9 cellular contexts compared by ENCODE assay signal in genomic region chr17:27506348-27507218, GRCh38. TPM values are rescaled to one million over a fixed set of nuclear protein-coding genes. Genes with fewer than 3 reads are reported as not detected.
DNase-seq lines count a peak whose midpoint lies in the region; ATAC-seq and TF ChIP-seq lines count a peak whose summit lies in the region.
"Had no signal": no experiment of that assay in that cellular context is flagged by ENCODE, and none has a peak within 500 bp of the region (broad histone marks: within the 10 kb centered on the region; RNA-seq: fewer than 3 reads in every experiment).

No MANE protein-coding gene starts in this region.

- no peaks in the 10 kb centered on the region for H3K27me3 Mint-ChIP-seq in nephron progenitor cell (ENCODE audit: low read depth, poor library complexity)

- no peaks in the 10 kb centered on the region for H3K9me2 ChIP-seq in PC-3 (replicated peaks; ENCODE audit: low read length)

- H3K4me1 ChIP-seq in PC-3 (ENCODE audit: insufficient read depth, low read length) (peaks cover 9% of the 10 kb centered on the region), adrenal gland (replicated peaks in 1 of 2) (peaks cover 0 to 12% of the 10 kb centered on the region in 2 donors)

- no peaks in the 10 kb centered on the region for H3K79me2 ChIP-seq in PC-3 (ENCODE audit: low read length)

- no peak overlapping the region for H2AFZ ChIP-seq in PC-3 (ENCODE audit: low read length)

- no peak overlapping the region for H3K4me3 Mint-ChIP-seq in nephron progenitor cell

- peaks cover 9% of the 10 kb centered on the region for H3K36me3 Mint-ChIP-seq in nephron progenitor cell (ENCODE audit: low read depth)

- TF ChIP-seq CTCF in PC-3 (conservative IDR thresholded peaks at IDR 0.05; ENCODE audit: low read depth, low read length) (no peak), nephron progenitor cell (IDR thresholded peaks at IDR 0.05) (no peak), adrenal gland (IDR thresholded peaks at IDR 0.05) (no peak)

- 85 to 91% (median 90%) methylated on average over 14 to 15 of the region's 15 CpGs for WGBS in adrenal gland, 4 donors

- H3K9me3 ChIP-seq in PC-3 (ENCODE audit: low read length) (no peaks in the 10 kb centered on the region), adrenal gland (replicated peaks in 1 of 3) (no peaks in the 10 kb centered on the region)

- H3K9ac ChIP-seq in PC-3 (ENCODE audit: low read length), result no peak overlapping the region

- intact Hi-C loops in PC-3 (cut with micrococcal nuclease) (no loop called here), adrenal gland (cut with DNase I) (no loop called here)

- no peak overlapping the region for H3K27ac ChIP-seq in PC-3 (ENCODE audit: low read length)
- no peak overlapping the region for H3K27ac ChIP-seq in adrenal gland

- no peak for TF ChIP-seq POLR2A in adrenal gland (IDR thresholded peaks at IDR 0.05)

- no peak overlapping the region for H3K4me3 ChIP-seq in PC-3 (ENCODE audit: low read length)
- H3K4me3 ChIP-seq in adrenal gland, result no peak overlapping the region

- H3F3A ChIP-seq in PC-3 (ENCODE audit: low read length, unreplicated experiment), result no peaks in the 10 kb centered on the region

- H3K36me3 ChIP-seq in PC-3 (ENCODE audit: low read depth, low read length) (no peaks in the 10 kb centered on the region), adrenal gland (replicated peaks in 1 of 2) (no peaks in the 10 kb centered on the region)

- ATAC-seq in GM19025 (IDR thresholded peaks at IDR 0.05; ENCODE audit: low read depth, unreplicated experiment) (peak; percentile 70), HG02798 (IDR thresholded peaks at IDR 0.05; ENCODE audit: poor library complexity, unreplicated experiment) (peak; percentile 65), PC-3 (no peak)

- no TSS peak for BruUV-seq in PC-3 (replicated peaks; lab: Mats Ljungman, UMichigan)

- peaks cover 14% of the 10 kb centered on the region for H3K9me3 Mint-ChIP-seq in nephron progenitor cell

- peak overlapping the region; percentile 27 for H3K27ac Mint-ChIP-seq in nephron progenitor cell

- DNase-seq in PC-3 (peak; percentile 36), nephron progenitor cell (no peak), adrenal gland (no peak), NCI-H1694 treated with DMSO at 0.1 percent for 48 hours (lab: John Stamatoyannopoulos, UW) (no peak), SHP77 treated with DMSO at 0.1 percent for 48 hours (lab: John Stamatoyannopoulos, UW) (no peak), MV-4-11 (lab: John Stamatoyannopoulos, UW) (no peak)
- DNase-seq: nucleus accumbens had no signal

- CTCF ChIA-PET in PC-3 (lab: Charles Lee), result no interaction called here

- no peaks in the 10 kb centered on the region for H4K20me1 ChIP-seq in PC-3 (ENCODE audit: low read length)

- H3K4me2 ChIP-seq in PC-3 (ENCODE audit: low read length), result peak overlapping the region; percentile 37; the same call in 1 of the 2 replicates

- H3K4me1 Mint-ChIP-seq in nephron progenitor cell, result peaks cover 39% of the 10 kb centered on the region

- H3K27me3 ChIP-seq in PC-3 (ENCODE audit: low read length), result no peaks in the 10 kb centered on the region
- no peaks in the 10 kb centered on the region for H3K27me3 ChIP-seq in adrenal gland

- POLR2A ChIA-PET in PC-3 (lab: Charles Lee; ENCODE audit: unreplicated experiment), result no interaction called here

RNA-seq across cellular contexts. Expression of gene KSR1, which starts 50.3 kb away (rescaled TPM):
- total RNA-seq in PC-3 (2014; rRNA removed) (1.0 and 5.8 TPM in 2 replicates), adrenal gland (10 to 100 TPM; 16.0 to 50.4 (median 38.5) TPM)
- 10 to 100 TPM; 38.0 to 45.0 (median 39.1) TPM for polyA plus RNA-seq in adrenal gland
